ENCODE assay signal across 15 cellular contexts in the genomic region with DNA sequence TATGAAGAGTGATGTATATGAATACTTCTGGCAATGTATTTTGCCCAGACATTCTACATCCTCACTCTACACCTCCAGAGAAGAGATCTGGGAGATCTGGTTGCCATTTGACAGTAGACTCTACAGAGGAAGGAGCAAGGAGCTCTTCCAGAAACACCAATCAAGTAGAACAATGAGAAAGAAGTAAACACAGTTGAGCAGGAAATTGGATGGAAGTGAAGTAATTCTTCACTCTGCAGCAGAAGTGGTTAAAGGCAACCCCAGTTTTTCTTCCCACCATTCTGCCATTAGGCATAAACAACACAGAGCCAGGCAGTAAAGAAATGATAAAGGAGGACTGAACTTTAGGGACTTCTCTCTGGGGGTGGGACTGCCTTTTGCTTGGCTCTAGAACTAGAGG. TPM values are rescaled to one million over a fixed set of nuclear protein-coding genes. Genes with fewer than 3 reads are reported as not detected.
DNase-seq lines count a peak whose midpoint lies in the region; ATAC-seq and TF ChIP-seq lines count a peak whose summit lies in the region.
"Had no signal": no experiment of that assay in that cellular context is flagged by ENCODE, and none has a peak within 500 bp of the region (broad histone marks: within the 10 kb centered on the region; RNA-seq: fewer than 3 reads in every experiment).

No MANE protein-coding gene starts in this region.

- no peak overlapping the region for H3K14ac ChIP-seq in neuronal stem cell (ENCODE audit: low read length)

- H3K9ac ChIP-seq in mesendoderm (ENCODE audit: low read length) (no peak overlapping the region), neuronal stem cell (ENCODE audit: low read depth, low read length, poor library complexity) (no peak overlapping the region)
- H3K9ac ChIP-seq: GM23248 had no signal

- no peak overlapping the region for H3K4ac ChIP-seq in mesendoderm (ENCODE audit: low read depth, low read length)
- H3K4ac ChIP-seq in neuronal stem cell (ENCODE audit: low read length) = no peak overlapping the region

- DNase-seq in dermis blood vessel endothelial cell (peak; percentile 32), mesendoderm (peak; percentile 15), neuronal stem cell (ENCODE audit: low spot score) (no peak), activated gamma-delta T cell (lab: John Stamatoyannopoulos, UW) (no peak), NOMO-1 treated with dmso at 0.1 percent for 144 hours (lab: John Stamatoyannopoulos, UW; ENCODE audit: unreplicated experiment) (no peak), heart right ventricle (no peak), pons (ENCODE audit: low spot score) (no peak)
- DNase-seq: BE2C; CD4-positive, alpha-beta memory T cell; DMS79; GM23248; H7 had no signal

- no peak overlapping the region for H2BK12ac ChIP-seq in neuronal stem cell (ENCODE audit: low read length)

- no peaks in the 10 kb centered on the region for H3K36me3 ChIP-seq in mesendoderm (ENCODE audit: control insufficient read depth, insufficient read depth, low read length)
- H3K36me3 ChIP-seq in neuronal stem cell (replicated peaks in 1 of 2; ENCODE audit: control insufficient read depth in 2 of 2, insufficient read depth in 2 of 2, low read length in 2 of 2) = no peaks in the 10 kb centered on the region
- H3K36me3 ChIP-seq in heart right ventricle = no peaks in the 10 kb centered on the region
- H3K36me3 ChIP-seq: BE2C had no signal

- no peak overlapping the region for H2AK5ac ChIP-seq in mesendoderm (ENCODE audit: low read length)
- no peak overlapping the region for H2AK5ac ChIP-seq in neuronal stem cell (ENCODE audit: low read depth, low read length)

- H3K79me1 ChIP-seq in mesendoderm (ENCODE audit: low read length) (no peaks in the 10 kb centered on the region), neuronal stem cell (ENCODE audit: low read depth, low read length) (no peaks in the 10 kb centered on the region)

- H3K56ac ChIP-seq in mesendoderm (ENCODE audit: low read length) = no peak overlapping the region

- peak overlapping the region; percentile 51 for H2AFZ ChIP-seq in neuronal stem cell (ENCODE audit: low read length)
- H2AFZ ChIP-seq: GM23248 had no signal

- no peak for ATAC-seq in heart right ventricle
- ATAC-seq: GM12878 had no signal

- H3K23ac ChIP-seq in mesendoderm (ENCODE audit: low read length) (no peak overlapping the region), neuronal stem cell (ENCODE audit: low read depth, low read length, poor library complexity) (no peak overlapping the region)

- TF ChIP-seq CTCF in heart right ventricle (IDR thresholded peaks at IDR 0.05) = no peak

- no peaks in the 10 kb centered on the region for H3K27me3 ChIP-seq in mesendoderm (ENCODE audit: insufficient read depth, low read length, poor library complexity)
- H3K27me3 ChIP-seq in neuronal stem cell (ENCODE audit: control insufficient read depth in 3 of 3, insufficient read depth in 3 of 3, low read depth in 1 of 3, low read length in 3 of 3) = no peaks in the 10 kb centered on the region
- H3K27me3 ChIP-seq in heart right ventricle = no peaks in the 10 kb centered on the region
- H3K27me3 ChIP-seq: BE2C had no signal

- H3K4me3 ChIP-seq in mesendoderm (ENCODE audit: low read length) = no peak overlapping the region
- H3K4me3 ChIP-seq in neuronal stem cell (ENCODE audit: low read length in 2 of 2) = no peak overlapping the region
- H3K4me3 ChIP-seq in heart right ventricle = no peak overlapping the region
- H3K4me3 ChIP-seq: GM12878, GM23248 had no signal

- H3K9me3 ChIP-seq in neuronal stem cell (replicated peaks in 1 of 2; ENCODE audit: control insufficient read depth in 2 of 2, insufficient read depth in 1 of 2, low read depth in 1 of 2, low read length in 2 of 2) (peaks cover 0 to 1% of the 10 kb centered on the region in 2 donors), heart right ventricle (no peaks in the 10 kb centered on the region)
- H3K9me3 ChIP-seq: BE2C had no signal

- H3K4me1 ChIP-seq in mesendoderm (ENCODE audit: control insufficient read depth, low read depth, low read length) (no peaks in the 10 kb centered on the region), neuronal stem cell (ENCODE audit: control insufficient read depth in 2 of 2, insufficient read depth in 1 of 2, low read depth in 1 of 2, low read length in 2 of 2) (no peaks in the 10 kb centered on the region), heart right ventricle (no peaks in the 10 kb centered on the region)
- H3K4me1 ChIP-seq: BE2C had no signal

- H4K91ac ChIP-seq in neuronal stem cell (ENCODE audit: low read depth, low read length, poor library complexity) = no peak overlapping the region

- no peaks in the 10 kb centered on the region for H3K79me2 ChIP-seq in mesendoderm (ENCODE audit: control insufficient read depth, insufficient read depth, low read length)

- no peak overlapping the region for H2BK120ac ChIP-seq in mesendoderm (ENCODE audit: low read depth, low read length)
- H2BK120ac ChIP-seq in neuronal stem cell (ENCODE audit: low read depth, low read length) = no peak overlapping the region

- H3K18ac ChIP-seq in mesendoderm (ENCODE audit: low read length) (no peak overlapping the region), neuronal stem cell (ENCODE audit: low read length) (no peak overlapping the region)

- H4K8ac ChIP-seq in mesendoderm (ENCODE audit: low read depth, low read length) = no peak overlapping the region
- H4K8ac ChIP-seq in neuronal stem cell (ENCODE audit: low read depth, low read length) = no peak overlapping the region

- no peak overlapping the region for H3K4me2 ChIP-seq in mesendoderm (ENCODE audit: low read length)
- no peak overlapping the region for H3K4me2 ChIP-seq in neuronal stem cell (ENCODE audit: insufficient read depth, low read length, poor library complexity, severe bottlenecking)

- H4K5ac ChIP-seq in mesendoderm (ENCODE audit: low read length) = no peak overlapping the region

- H2BK5ac ChIP-seq in mesendoderm (ENCODE audit: low read length) (no peak overlapping the region), neuronal stem cell (ENCODE audit: low read length) (no peak overlapping the region)

- peak overlapping the region; percentile 92 for H2BK15ac ChIP-seq in mesendoderm (replicated peaks; ENCODE audit: low read depth)
- H2BK15ac ChIP-seq in neuronal stem cell (ENCODE audit: low read length) = no peak overlapping the region

- intact Hi-C loops in heart right ventricle (cut with DNase I) = loop anchor here in 1 of 10 donors (1.0 to 10.0 kb wide), 2 partner anchors 11 to 913 kb away; no protein-coding TSS in a partner anchor

- H3K27ac ChIP-seq in mesendoderm (ENCODE audit: low read depth, low read length) = no peak overlapping the region
- H3K27ac ChIP-seq in neuronal stem cell (replicated peaks; ENCODE audit: low read length) = no peak overlapping the region
- H3K27ac ChIP-seq in heart right ventricle = no peak overlapping the region
- H3K27ac ChIP-seq: C4-2B, GM23248, HL-60 had no signal

RNA-seq across cellular contexts. Expression of gene PRICKLE1, which starts 48.5 kb away (rescaled TPM):
- 11.6 and 12.3 TPM in 2 replicates for total RNA-seq in dermis blood vessel endothelial cell
- 3.9 TPM for polyA plus RNA-seq in mesendoderm (2013, experiment 1 of 2)
- polyA plus RNA-seq in mesendoderm (2013, experiment 2 of 2) = 3.8 TPM
- polyA plus RNA-seq in neuronal stem cell (2013, experiment 1 of 2) = 3.9 TPM
- 3.9 TPM for polyA plus RNA-seq in neuronal stem cell (2013, experiment 2 of 2)
- 10 to 100 TPM; 12.9 to 36.9 (median 18.4) TPM for total RNA-seq in heart right ventricle
- polyA plus RNA-seq in heart right ventricle = 1 to 10 TPM; 2.9 to 3.7 TPM
- total RNA-seq: CD4-positive, alpha-beta memory T cell had no signal
- polyA plus RNA-seq: CD4-positive, alpha-beta memory T cell had no signal

Comparison
In these comparisons a context has a peak if more than half of its experiments do, and no peak if none do; other contexts are left out.
1. DNase-seq: peak in dermis blood vessel endothelial cell (single experiment) and mesendoderm (single experiment); none in neuronal stem cell (single experiment), activated gamma-delta T cell (single experiment), NOMO-1 treated with dmso at 0.1 percent for 144 hours (single experiment), heart right ventricle (0 of 2) and pons (single experiment).